ENCODE assay signal across 8 cellular contexts in genomic region chr11:118529584-118530175, GRCh38. TPM values are rescaled to one million over a fixed set of nuclear protein-coding genes. Genes with fewer than 3 reads are reported as not detected.
DNase-seq lines count a peak whose midpoint lies in the region; ATAC-seq and TF ChIP-seq lines count a peak whose summit lies in the region.

No MANE protein-coding gene starts in this region.

- H3K36me3 ChIP-seq in adipocyte (ENCODE audit: control insufficient read depth, insufficient read depth, low read length, severe bottlenecking) (peaks cover 2% of the 10 kb centered on the region), brain microvascular endothelial cell (replicated peaks) (peaks cover 6% of the 10 kb centered on the region)

- no peaks in the 10 kb centered on the region for H3K36me3 Mint-ChIP-seq in stimulated activated naive CD8-positive, alpha-beta T cell treated with anti-CD3 and anti-CD28 coated beads, Interleukin-15, Interleukin-2, amounts not matched to agents 100 ng/mL and 50 ng/mL, for 24 hours (ENCODE audit: low read depth)
- peaks cover 2% of the 10 kb centered on the region for H3K36me3 Mint-ChIP-seq in mesothelial cell of epicardium

- no peaks in the 10 kb centered on the region for H3K27me3 ChIP-seq in adipocyte (replicated peaks; ENCODE audit: control insufficient read depth, insufficient read depth, low read length)
- H3K27me3 ChIP-seq in brain microvascular endothelial cell (replicated peaks) = no peaks in the 10 kb centered on the region

- in situ Hi-C loops in brain microvascular endothelial cell (cut with HindIII; ENCODE audit: low pct_ligation_motif_present, low sequenced_read_pairs) = no loop called here

- DNase-seq in stimulated activated naive CD8-positive, alpha-beta T cell treated with anti-CD3 and anti-CD28 coated beads, Interleukin-15, Interleukin-2, amounts not matched to agents 100 U/mL and 50 U/mL, for 24 hours = no peak
- DNase-seq in adipocyte (ENCODE audit: low read depth) (no peak), mesothelial cell of epicardium (ENCODE audit: low spot score in 2 of 2, unreplicated experiment in 2 of 2) (no peak), Kasumi-1 (lab: John Stamatoyannopoulos, UW) (no peak), ureter (ENCODE audit: low spot score) (no peak), T1000 (lab: John Stamatoyannopoulos, UW) (no peak), brain microvascular endothelial cell (no peak)

- H3K4me1 ChIP-seq in adipocyte (ENCODE audit: control insufficient read depth, insufficient read depth, low read length) = peaks cover 18% of the 10 kb centered on the region

- no peak for ATAC-seq in stimulated activated naive CD8-positive, alpha-beta T cell treated with anti-CD3 and anti-CD28 coated beads, Interleukin-15, Interleukin-2, amounts not matched to agents 100 U/mL and 50 U/mL, for 24 hours

- no peaks in the 10 kb centered on the region for H3K27me3 Mint-ChIP-seq in stimulated activated naive CD8-positive, alpha-beta T cell treated with anti-CD3 and anti-CD28 coated beads, Interleukin-15, Interleukin-2, amounts not matched to agents 100 ng/mL and 50 ng/mL, for 24 hours
- H3K27me3 Mint-ChIP-seq in mesothelial cell of epicardium (ENCODE audit: low read depth) = no peaks in the 10 kb centered on the region

- peak overlapping the region; percentile 79 for H3K4me3 ChIP-seq in adipocyte (ENCODE audit: low read length)
- no peak overlapping the region for H3K4me3 ChIP-seq in brain microvascular endothelial cell (ENCODE audit: low read depth, low read length)

- H3K9me3 ChIP-seq in adipocyte (ENCODE audit: control insufficient read depth, low read length) = no peaks in the 10 kb centered on the region

- peak overlapping the region; percentile 78 for H3K27ac Mint-ChIP-seq in stimulated activated naive CD8-positive, alpha-beta T cell treated with anti-CD3 and anti-CD28 coated beads, Interleukin-15, Interleukin-2, amounts not matched to agents 100 ng/mL and 50 ng/mL, for 24 hours
- peak overlapping the region; percentile 81 for H3K27ac Mint-ChIP-seq in mesothelial cell of epicardium

- no peak overlapping the region for H3K9ac ChIP-seq in adipocyte (ENCODE audit: low read length)

- peak overlapping the region; percentile 92 for H3K4me3 Mint-ChIP-seq in stimulated activated naive CD8-positive, alpha-beta T cell treated with anti-CD3 and anti-CD28 coated beads, Interleukin-15, Interleukin-2, amounts not matched to agents 100 ng/mL and 50 ng/mL, for 24 hours
- H3K4me3 Mint-ChIP-seq in mesothelial cell of epicardium = peak overlapping the region; percentile 93

- no peak overlapping the region for H3K27ac ChIP-seq in brain microvascular endothelial cell

- H3K4me1 Mint-ChIP-seq in stimulated activated naive CD8-positive, alpha-beta T cell treated with anti-CD3 and anti-CD28 coated beads, Interleukin-15, Interleukin-2, amounts not matched to agents 100 ng/mL and 50 ng/mL, for 24 hours (ENCODE audit: low read depth) = peaks cover 22% of the 10 kb centered on the region
- peaks cover 24% of the 10 kb centered on the region for H3K4me1 Mint-ChIP-seq in mesothelial cell of epicardium

- no peaks in the 10 kb centered on the region for H3K9me3 Mint-ChIP-seq in stimulated activated naive CD8-positive, alpha-beta T cell treated with anti-CD3 and anti-CD28 coated beads, Interleukin-15, Interleukin-2, amounts not matched to agents 100 ng/mL and 50 ng/mL, for 24 hours
- H3K9me3 Mint-ChIP-seq in mesothelial cell of epicardium = no peaks in the 10 kb centered on the region

- TF ChIP-seq CTCF in mesothelial cell of epicardium (IDR thresholded peaks at IDR 0.05; ENCODE audit: unreplicated experiment) = no peak
- no peak for TF ChIP-seq CTCF in brain microvascular endothelial cell (IDR thresholded peaks at IDR 0.05; ENCODE audit: low read depth, low read length, missing control alignments)

RNA-seq across cellular contexts. Expression of gene TMEM25, which starts 1.3 kb away (rescaled TPM):
- total RNA-seq in mesothelial cell of epicardium (46.1 to 48.0 TPM (median 46.7 TPM) in 3 replicates), ureter (27.9 TPM)

RNA-seq across cellular contexts. Expression of gene TTC36, which starts 2.4 kb away (rescaled TPM):
- total RNA-seq in mesothelial cell of epicardium (1.1 TPM in 3 replicates), ureter (0.60 TPM)

RNA-seq across cellular contexts. Expression of gene IFT46, which starts 36.1 kb away (rescaled TPM):
- total RNA-seq in mesothelial cell of epicardium = 22.3 to 24.1 TPM (median 23.7 TPM) in 3 replicates
- 26.7 TPM for total RNA-seq in ureter

RNA-seq across cellular contexts. Expression of gene ARCN1, which starts 42.5 kb away (rescaled TPM):
- total RNA-seq in mesothelial cell of epicardium (139 to 144 TPM (median 140 TPM) in 3 replicates), ureter (118 TPM)
